In the genomic region with DNA sequence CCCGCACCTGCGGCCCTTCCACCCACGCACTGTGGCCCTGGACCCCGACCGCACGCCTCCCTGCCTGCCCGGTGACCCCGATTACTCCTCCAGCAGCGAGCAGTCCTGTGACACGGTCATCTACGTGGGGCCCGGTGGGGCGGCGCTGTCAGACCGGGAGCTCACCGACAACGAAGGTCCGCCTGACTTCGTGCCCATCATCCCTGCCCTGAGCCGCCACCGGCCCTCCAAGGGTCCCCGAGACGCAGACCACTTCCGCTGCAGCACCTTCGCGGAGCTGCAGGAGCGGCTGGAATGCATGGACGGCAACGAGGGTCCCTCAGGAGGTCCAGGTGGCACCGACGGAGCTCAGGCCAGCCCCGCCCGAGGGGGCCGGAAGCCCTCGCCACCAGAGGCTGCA, we compare ENCODE assay signal across 9 cellular contexts.
"Had no signal": no experiment of that assay in that cellular context is flagged by ENCODE, and none has a peak within 500 bp of the region (broad histone marks: within the 10 kb centered on the region; RNA-seq: fewer than 3 reads in every experiment).

No MANE protein-coding gene starts in this region.

- H3K4me2 ChIP-seq: GM23338, KMS-11 had no signal

- H3K27ac ChIP-seq: HL-60, KMS-11 had no signal

- H3K4me3 ChIP-seq: GM23338 had no signal

- H3K9ac ChIP-seq: KMS-11 had no signal

- DNase-seq: H9, HCEC 1CT, HFFc6, Karpas-422, KBM-7 had no signal

- ATAC-seq: GM23338, HepG2 had no signal
